In genomic region chr17:78184868-78185267, GRCh38 we compare ENCODE assay signal across 14 cellular contexts. TPM values are rescaled to one million over a fixed set of nuclear protein-coding genes. Genes with fewer than 3 reads are reported as not detected.
DNase-seq lines count a peak whose midpoint lies in the region; ATAC-seq, FAIRE-seq and TF ChIP-seq lines count a peak whose summit lies in the region.
"Had no signal": no experiment of that assay in that cellular context is flagged by ENCODE, and none has a peak within 500 bp of the region (broad histone marks: within the 10 kb centered on the region; RNA-seq: fewer than 3 reads in every experiment).

No MANE protein-coding gene starts in this region.

- H3K9ac ChIP-seq in BLaER1 = peak overlapping the region; percentile 84; the same call in 1 of the 2 replicates
- H3K9ac ChIP-seq in HUES6 (ENCODE audit: low read length) = peak overlapping the region; percentile 17
- peak overlapping the region in 1 of 2 experiments; percentile 99; a peak in 2 of 4 replicates for H3K9ac ChIP-seq in K562 (ENCODE audit: insufficient read depth in 1 of 2, low read depth in 2 of 2, low read length in 2 of 2)

- TF ChIP-seq EP300 in K562 (IDR thresholded peaks at IDR 0.05; ENCODE audit: low read length) = no peak

- no peak overlapping the region for H2AFZ ChIP-seq in K562 (ENCODE audit: low read depth, low read length)

- in situ Hi-C loops in K562 (cut with MboI) = no loop called here

- 94% methylated on average over 9 of the region's 9 CpGs for WGBS in K562 (ENCODE audit: insufficient coverage, low coverage, missing lambda C conversion rate)

- H3K36me3 ChIP-seq in BLaER1 = peaks cover 63% of the 10 kb centered on the region
- H3K36me3 ChIP-seq in HUES6 (ENCODE audit: control insufficient read depth, insufficient read depth, low read length) = peaks cover 59% of the 10 kb centered on the region
- peaks cover 67% of the 10 kb centered on the region; the same call in 2 of the 3 replicates for H3K36me3 ChIP-seq in K562 (ENCODE audit: control insufficient read depth, insufficient read depth, low read length)
- H3K36me3 ChIP-seq in mucosa of descending colon (ENCODE audit: low read depth) = no peaks in the 10 kb centered on the region

- ATAC-seq in K562 = no peak
- no peak for ATAC-seq in HG02642 (IDR thresholded peaks at IDR 0.05; ENCODE audit: poor library complexity, unreplicated experiment)
- ATAC-seq in mucosa of descending colon = no peak

- H3K4me1 ChIP-seq in BLaER1 (peaks cover 88% of the 10 kb centered on the region), HUES6 (ENCODE audit: control insufficient read depth, insufficient read depth, low read length) (peaks cover 15% of the 10 kb centered on the region), K562 (replicated peaks in 1 of 2; ENCODE audit: control insufficient read depth in 2 of 2, insufficient read depth in 2 of 2, low read length in 2 of 2) (peaks cover 22 to 42% of the 10 kb centered on the region in 2 experiments), mucosa of descending colon (ENCODE audit: low read depth) (peaks cover 5% of the 10 kb centered on the region)

- H4K20me1 ChIP-seq in BLaER1 (no peaks in the 10 kb centered on the region), K562 (replicated peaks; ENCODE audit: control insufficient read depth, insufficient read depth, low read length) (peaks cover 14% of the 10 kb centered on the region)

- H3K27ac ChIP-seq in BLaER1 (no peak overlapping the region), HUES6 (ENCODE audit: low read depth, low read length) (no peak overlapping the region), K562 (ENCODE audit: extremely low read depth, low read depth, low read length) (no peak overlapping the region)
- H3K27ac ChIP-seq: epithelial cell of prostate had no signal

- peak overlapping the region; percentile 81 to 84 (median 82) for H3K4me3 Mint-ChIP-seq in nephron

- BruUV-seq in K562 (replicated peaks; lab: Mats Ljungman, UMichigan) = no TSS peak

- no peaks in the 10 kb centered on the region for H3K9me1 ChIP-seq in K562 (ENCODE audit: control insufficient read depth, insufficient read depth, low read length)

- CTCF ChIA-PET in K562 (lab: Yijun Ruan, JAX; ENCODE audit: low intra/inter-chr PET ratio) = no interaction called here

- DNase-seq in K562 (ENCODE audit: extremely low read depth in 1 of 4, low spot score in 3 of 4) (no peak), HuH-7.5 (ENCODE audit: low spot score) (no peak), GOT3 (lab: John Stamatoyannopoulos, UW) (no peak), mucosa of descending colon (no peak)
- DNase-seq: activated CD4-positive, CD25-positive, alpha-beta regulatory T cell treated with anti-CD3 and anti-CD28 coated beads, Interleukin-2, amount 50 U/mL, for 72 hours; NCI-H2107 had no signal

- H3K4me2 ChIP-seq in BLaER1 = peak overlapping the region; percentile 86
- H3K4me2 ChIP-seq in K562 (ENCODE audit: insufficient read depth, low read length) = peak overlapping the region; percentile 99

- H3K79me2 ChIP-seq in K562 (ENCODE audit: control insufficient read depth, insufficient read depth, low read length) = peaks cover 73% of the 10 kb centered on the region

- H3K36me3 Mint-ChIP-seq in nephron (ENCODE audit: low read depth) = peaks cover 23% of the 10 kb centered on the region

- no peaks in the 10 kb centered on the region for H3K27me3 Mint-ChIP-seq in nephron (ENCODE audit: low read depth)

- peak overlapping the region; percentile 83 to 97 (median 89) for H3K27ac Mint-ChIP-seq in nephron

- no peak for TF ChIP-seq RAD21 in K562 (CRISPR knock-in tag; conservative IDR thresholded peaks at IDR 0.05 in 1 of 2, IDR thresholded peaks at IDR 0.05 in 1 of 2)

- TF ChIP-seq CTCF in K562 (IDR thresholded peaks at IDR 0.05 in 2 of 3, conservative IDR thresholded peaks at IDR 0.05 in 1 of 3; ENCODE audit: insufficient read depth in 2 of 3, low read depth in 1 of 3, low read length in 3 of 3) (no peak), nephron (IDR thresholded peaks at IDR 0.05; ENCODE audit: unreplicated experiment in 3 of 3) (no peak), mucosa of descending colon (IDR thresholded peaks at IDR 0.05) (no peak)

- H3K4me1 Mint-ChIP-seq in nephron = peaks cover 46% of the 10 kb centered on the region

- H3K9me3 ChIP-seq in BLaER1 = no peaks in the 10 kb centered on the region
- H3K9me3 ChIP-seq in HUES6 (ENCODE audit: control insufficient read depth, insufficient read depth, low read depth, low read length) = no peaks in the 10 kb centered on the region
- no peaks in the 10 kb centered on the region for H3K9me3 ChIP-seq in K562 (replicated peaks; ENCODE audit: control insufficient read depth, insufficient read depth, low read depth, low read length)
- H3K9me3 ChIP-seq in mucosa of descending colon = no peaks in the 10 kb centered on the region

- POLR2A ChIA-PET in K562 (lab: Yijun Ruan, JAX) = interaction anchor here (0.6 to 2.3 kb wide), 5 partner anchors 9 to 310 kb away, joined by 3 to 14 read pairs (median 6); no protein-coding TSS in a partner anchor

- no peaks in the 10 kb centered on the region for H3K27me3 ChIP-seq in BLaER1
- no peaks in the 10 kb centered on the region for H3K27me3 ChIP-seq in HUES6 (ENCODE audit: control insufficient read depth, insufficient read depth, low read length)
- no peaks in the 10 kb centered on the region for H3K27me3 ChIP-seq in K562 (ENCODE audit: control insufficient read depth in 2 of 2, insufficient read depth in 2 of 2, low read length in 2 of 2)

- H3K9me3 Mint-ChIP-seq in nephron = no peaks in the 10 kb centered on the region

- FAIRE-seq in K562 (lab: Jason Lieb, UNC) = no peak
- FAIRE-seq: D721Med had no signal

- H3K4me3 ChIP-seq in BLaER1 (no peak overlapping the region), HUES6 (ENCODE audit: low read depth, low read length) (0 out of 2 replicates have a peak overlapping the region, but pooled peaks have one; percentile 14), K562 (no peak overlapping the region), mucosa of descending colon (no peak overlapping the region)

- no peak for TF ChIP-seq POLR2A in K562 (conservative IDR thresholded peaks at IDR 0.05)

- intact Hi-C loops in K562 (cut with micrococcal nuclease) = loop anchor here (5.0 kb wide), 2 partner anchors 48 to 98 kb away; no protein-coding TSS in a partner anchor
- intact Hi-C loops in mucosa of descending colon (cut with DNase I, micrococcal nuclease) = loop anchor here in 1 of 2 donors (5.0 kb wide), 1 partner anchor 73 kb away; no protein-coding TSS in a partner anchor

RNA-seq across cellular contexts. Expression of gene TK1, which starts 2.0 kb away (rescaled TPM):
- total RNA-seq in K562 (2011; cell fraction: chromatin; rRNA removed; ENCODE audit: low replicate concordance) = 24.3 and 89.6 TPM in 2 replicates
- 88.4 and 100 TPM in 2 replicates for total RNA-seq in K562 (2011; cell fraction: nucleolus; rRNA removed)
- total RNA-seq in K562 (2011; cell fraction: nucleoplasm; rRNA removed) = 53.4 and 62.0 TPM in 2 replicates
- 195 and 231 TPM in 2 replicates for total RNA-seq in K562 (2014; rRNA removed)
- 45.0 and 59.5 TPM in 2 replicates for total RNA-seq in K562 (2014; rRNA removed; fragmentation: Illumina TruSeq; extraction: Trizol)
- total RNA-seq in K562 (2015; rRNA removed; fragmentation: Illumina TruSeq; extraction: Trizol) = 97.7 and 98.0 TPM in 2 replicates
- 198 TPM in 2 replicates for total RNA-seq in K562 (2021)
- polyA plus RNA-seq in K562 (2011; rRNA removed) = 123 and 130 TPM in 2 replicates
- 232 and 546 TPM in 2 replicates for polyA plus RNA-seq in K562 (2011; cell fraction: cytosol; rRNA removed)
- polyA plus RNA-seq in K562 (2011; cell fraction: nucleus; rRNA removed) = 82.4 and 119 TPM in 2 replicates
- 204 and 231 TPM in 2 replicates for polyA plus RNA-seq in K562 (2012)
- polyA plus RNA-seq in K562 (2014; fragmentation: Illumina TruSeq; extraction: Trizol) = 103 and 216 TPM in 2 replicates
- polyA plus RNA-seq in K562 (2014; fragmentation: Nextera tagmentation; extraction: Ambion mirVana) = 10 to 100 TPM in 1 of 2 experiments, 1 to 10 TPM in 1; 8.4 to 29.9 TPM
- polyA plus RNA-seq in K562 (2014; rRNA removed) = 192 and 280 TPM in 2 replicates
- polyA minus RNA-seq in K562 (2011; rRNA and poly(A)+ RNA removed) = 86.2 and 149 TPM in 2 replicates
- 121 and 135 TPM in 2 replicates for polyA minus RNA-seq in K562 (2011; cell fraction: cytosol; rRNA and poly(A)+ RNA removed)
- 32.2 and 35.5 TPM in 2 replicates for polyA minus RNA-seq in K562 (2011; cell fraction: nucleus; rRNA and poly(A)+ RNA removed)
- total RNA-seq in mucosa of descending colon = 10 to 100 TPM in 2 of 3 donors, 1 to 10 TPM in 1; 8.9 to 46.5 (median 10.2) TPM

RNA-seq across cellular contexts. Expression of gene AFMID, which starts 2.3 kb away (rescaled TPM):
- total RNA-seq in K562 (2011; cell fraction: chromatin; rRNA removed; ENCODE audit: low replicate concordance) = 125 and 253 TPM in 2 replicates
- 134 and 153 TPM in 2 replicates for total RNA-seq in K562 (2011; cell fraction: nucleolus; rRNA removed)
- total RNA-seq in K562 (2011; cell fraction: nucleoplasm; rRNA removed) = 139 and 167 TPM in 2 replicates
- total RNA-seq in K562 (2014; rRNA removed) (68.1 and 101 TPM in 2 replicates), K562 (2014; rRNA removed; fragmentation: Illumina TruSeq; extraction: Trizol) (63.4 and 70.4 TPM in 2 replicates), K562 (2015; rRNA removed; fragmentation: Illumina TruSeq; extraction: Trizol) (61.8 and 62.1 TPM in 2 replicates), K562 (2021) (67.3 and 74.0 TPM in 2 replicates), mucosa of descending colon (10 to 100 TPM; 14.2 to 39.9 (median 27.9) TPM)
- polyA plus RNA-seq in K562 (2011; rRNA removed) (73.8 and 74.4 TPM in 2 replicates), K562 (2014; fragmentation: Illumina TruSeq; extraction: Trizol) (119 and 133 TPM in 2 replicates), K562 (2014; fragmentation: Nextera tagmentation; extraction: Ambion mirVana) (100 to 1,000 TPM in 1 of 2 experiments, 10 to 100 TPM in 1; 80.3 to 188 TPM), K562 (2014; rRNA removed) (95.7 and 110 TPM in 2 replicates)
- 85.6 and 94.0 TPM in 2 replicates for polyA plus RNA-seq in K562 (2011; cell fraction: cytosol; rRNA removed)
- polyA plus RNA-seq in K562 (2011; cell fraction: nucleus; rRNA removed) = 83.1 and 130 TPM in 2 replicates
- 61.5 and 73.9 TPM in 2 replicates for polyA plus RNA-seq in K562 (2012)
- 81.4 and 85.1 TPM in 2 replicates for polyA minus RNA-seq in K562 (2011; rRNA and poly(A)+ RNA removed)
- 32.2 and 35.0 TPM in 2 replicates for polyA minus RNA-seq in K562 (2011; cell fraction: cytosol; rRNA and poly(A)+ RNA removed)
- polyA minus RNA-seq in K562 (2011; cell fraction: nucleus; rRNA and poly(A)+ RNA removed) = 27.0 and 36.4 TPM in 2 replicates

RNA-seq across cellular contexts. Expression of gene SYNGR2, which starts 16.5 kb away (rescaled TPM):
- total RNA-seq in K562 (2011; cell fraction: chromatin; rRNA removed; ENCODE audit: low replicate concordance) = 68.6 and 254 TPM in 2 replicates
- total RNA-seq in K562 (2011; cell fraction: nucleolus; rRNA removed) = 327 and 339 TPM in 2 replicates
- total RNA-seq in K562 (2011; cell fraction: nucleoplasm; rRNA removed) = 222 and 253 TPM in 2 replicates
- total RNA-seq in K562 (2014; rRNA removed) (87.8 and 120 TPM in 2 replicates), K562 (2014; rRNA removed; fragmentation: Illumina TruSeq; extraction: Trizol) (29.7 and 44.9 TPM in 2 replicates), K562 (2015; rRNA removed; fragmentation: Illumina TruSeq; extraction: Trizol) (68.0 and 68.2 TPM in 2 replicates), K562 (2021) (173 and 185 TPM in 2 replicates), mucosa of descending colon (100 to 1,000 TPM in 2 of 3 donors, 10 to 100 TPM in 1; 90.4 to 202 (median 196) TPM)
- polyA plus RNA-seq in K562 (2011; rRNA removed) (159 and 208 TPM in 2 replicates), K562 (2014; fragmentation: Illumina TruSeq; extraction: Trizol) (167 and 172 TPM in 2 replicates), K562 (2014; fragmentation: Nextera tagmentation; extraction: Ambion mirVana) (1 to 10 TPM; 1.4 to 7.6 TPM), K562 (2014; rRNA removed) (140 and 156 TPM in 2 replicates)
- polyA plus RNA-seq in K562 (2011; cell fraction: cytosol; rRNA removed) = 393 and 921 TPM in 2 replicates
- polyA plus RNA-seq in K562 (2011; cell fraction: nucleus; rRNA removed) = 163 and 222 TPM in 2 replicates
- polyA plus RNA-seq in K562 (2012) = 104 and 149 TPM in 2 replicates
- 64.8 and 150 TPM in 2 replicates for polyA minus RNA-seq in K562 (2011; rRNA and poly(A)+ RNA removed)
- 129 and 147 TPM in 2 replicates for polyA minus RNA-seq in K562 (2011; cell fraction: cytosol; rRNA and poly(A)+ RNA removed)
- polyA minus RNA-seq in K562 (2011; cell fraction: nucleus; rRNA and poly(A)+ RNA removed) = 33.9 and 38.4 TPM in 2 replicates

RNA-seq across cellular contexts. Expression of gene BIRC5, which starts 29.2 kb away (rescaled TPM):
- total RNA-seq in K562 (2011; cell fraction: chromatin; rRNA removed; ENCODE audit: low replicate concordance) = 88.6 and 104 TPM in 2 replicates
- total RNA-seq in K562 (2011; cell fraction: nucleolus; rRNA removed) = 92.8 and 99.1 TPM in 2 replicates
- 114 and 121 TPM in 2 replicates for total RNA-seq in K562 (2011; cell fraction: nucleoplasm; rRNA removed)
- total RNA-seq in K562 (2014; rRNA removed) = 114 and 140 TPM in 2 replicates
- total RNA-seq in K562 (2014; rRNA removed; fragmentation: Illumina TruSeq; extraction: Trizol) = 79.1 and 79.9 TPM in 2 replicates
- 101 and 106 TPM in 2 replicates for total RNA-seq in K562 (2015; rRNA removed; fragmentation: Illumina TruSeq; extraction: Trizol)
- 101 and 104 TPM in 2 replicates for total RNA-seq in K562 (2021)
- 61.4 and 64.4 TPM in 2 replicates for polyA plus RNA-seq in K562 (2011; rRNA removed)
- polyA plus RNA-seq in K562 (2011; cell fraction: cytosol; rRNA removed) = 55.7 and 67.4 TPM in 2 replicates
- polyA plus RNA-seq in K562 (2011; cell fraction: nucleus; rRNA removed) = 37.3 and 40.7 TPM in 2 replicates
- polyA plus RNA-seq in K562 (2012) = 67.7 and 78.4 TPM in 2 replicates
- polyA plus RNA-seq in K562 (2014; fragmentation: Illumina TruSeq; extraction: Trizol) = 74.6 and 88.8 TPM in 2 replicates
- polyA plus RNA-seq in K562 (2014; fragmentation: Nextera tagmentation; extraction: Ambion mirVana) = 100 to 1,000 TPM in 1 of 2 experiments, 10 to 100 TPM in 1; 98.2 to 107 TPM
- polyA plus RNA-seq in K562 (2014; rRNA removed) = 127 and 155 TPM in 2 replicates
- polyA minus RNA-seq in K562 (2011; rRNA and poly(A)+ RNA removed) = 83.8 and 87.5 TPM in 2 replicates
- polyA minus RNA-seq in K562 (2011; cell fraction: cytosol; rRNA and poly(A)+ RNA removed) = 34.3 and 38.4 TPM in 2 replicates
- 36.9 and 58.9 TPM in 2 replicates for polyA minus RNA-seq in K562 (2011; cell fraction: nucleus; rRNA and poly(A)+ RNA removed)
- total RNA-seq in mucosa of descending colon = 10 to 100 TPM in 1 of 3 donors, 1 to 10 TPM in 2; 2.4 to 22.4 (median 4.7) TPM

RNA-seq across cellular contexts. Expression of gene C17orf99, which starts 38.7 kb away (rescaled TPM):
- total RNA-seq in K562 (2011; cell fraction: chromatin; rRNA removed; ENCODE audit: low replicate concordance) = 66.4 and 86.5 TPM in 2 replicates
- total RNA-seq in K562 (2011; cell fraction: nucleolus; rRNA removed) = 51.9 and 66.7 TPM in 2 replicates
- 36.2 and 47.7 TPM in 2 replicates for total RNA-seq in K562 (2011; cell fraction: nucleoplasm; rRNA removed)
- total RNA-seq in K562 (2014; rRNA removed) = 16.8 and 17.3 TPM in 2 replicates
- total RNA-seq in K562 (2014; rRNA removed; fragmentation: Illumina TruSeq; extraction: Trizol) = 7.1 and 7.5 TPM in 2 replicates
- total RNA-seq in K562 (2015; rRNA removed; fragmentation: Illumina TruSeq; extraction: Trizol) = 4.0 and 5.8 TPM in 2 replicates
- 16.4 and 18.9 TPM in 2 replicates for total RNA-seq in K562 (2021)
- 15.9 and 16.2 TPM in 2 replicates for polyA plus RNA-seq in K562 (2011; rRNA removed)
- polyA plus RNA-seq in K562 (2011; cell fraction: cytosol; rRNA removed) = 11.8 and 31.5 TPM in 2 replicates
- polyA plus RNA-seq in K562 (2011; cell fraction: nucleus; rRNA removed) = 30.9 and 68.9 TPM in 2 replicates
- 4.7 and 6.4 TPM in 2 replicates for polyA plus RNA-seq in K562 (2012)
- polyA plus RNA-seq in K562 (2014; fragmentation: Illumina TruSeq; extraction: Trizol) = 14.3 and 20.0 TPM in 2 replicates
- 1 to 10 TPM; 4.1 to 7.7 TPM for polyA plus RNA-seq in K562 (2014; fragmentation: Nextera tagmentation; extraction: Ambion mirVana)
- polyA plus RNA-seq in K562 (2014; rRNA removed) = 16.4 and 19.9 TPM in 2 replicates
- polyA minus RNA-seq in K562 (2011; rRNA and poly(A)+ RNA removed) = 2.7 and 10.0 TPM in 2 replicates
- 6.5 and 11.1 TPM in 2 replicates for polyA minus RNA-seq in K562 (2011; cell fraction: cytosol; rRNA and poly(A)+ RNA removed)
- 5.6 and 11.8 TPM in 2 replicates for polyA minus RNA-seq in K562 (2011; cell fraction: nucleus; rRNA and poly(A)+ RNA removed)
- not detected for total RNA-seq in mucosa of descending colon
- total RNA-seq: aorta, RPMI7951 had no signal
